In genomic region chr2:177396630-177397460, GRCh38 we compare ENCODE assay signal across 11 cellular contexts. TPM values are rescaled to one million over a fixed set of nuclear protein-coding genes. Genes with fewer than 3 reads are reported as not detected.
DNase-seq lines count a peak whose midpoint lies in the region; ATAC-seq and TF ChIP-seq lines count a peak whose summit lies in the region.
"Had no signal": no experiment of that assay in that cellular context is flagged by ENCODE, and none has a peak within 500 bp of the region (broad histone marks: within the 10 kb centered on the region; RNA-seq: fewer than 3 reads in every experiment).

No MANE protein-coding gene starts in this region.

- H4K20me1 ChIP-seq in GM23338 (replicated peaks; ENCODE audit: insufficient read depth), result peaks cover 18% of the 10 kb centered on the region; the same call in 1 of the 2 replicates

- H3K36me3 ChIP-seq in GM23338 (ENCODE audit: insufficient read depth), result no peaks in the 10 kb centered on the region
- H3K36me3 ChIP-seq in SK-N-MC (ENCODE audit: insufficient read depth, low read length), result no peaks in the 10 kb centered on the region

- no peak for ATAC-seq in GM23338
- ATAC-seq in HG03460 (IDR thresholded peaks at IDR 0.05; ENCODE audit: unreplicated experiment), result no peak
- no peak for ATAC-seq in HG02571 (IDR thresholded peaks at IDR 0.05; ENCODE audit: unreplicated experiment)

- peak overlapping the region; percentile 14; the same call in 1 of the 2 replicates for H3K27ac Mint-ChIP-seq in GM23338

- peaks cover 3% of the 10 kb centered on the region for H3K27me3 Mint-ChIP-seq in GM23338 (ENCODE audit: insufficient read depth, low read depth, poor library complexity)

- H3K4me1 ChIP-seq in GM23338 (ENCODE audit: insufficient read depth), result peaks cover 34% of the 10 kb centered on the region

- H3K27ac ChIP-seq in GM23338 (ENCODE audit: low read depth), result no peak overlapping the region
- H3K27ac ChIP-seq in SK-N-MC, result peak overlapping the region; percentile 67; the same call in 1 of the 2 replicates

- DNase-seq in GM23338 (ENCODE audit: low spot score), result no peak
- no peak for DNase-seq in SK-N-MC (ENCODE audit: low read depth, low spot score)
- peak; percentile 80 for DNase-seq in fibroblast of mammary gland (ENCODE audit: low read depth)
- peak; percentile 57 for DNase-seq in skeletal muscle cell (ENCODE audit: low read depth)
- DNase-seq in Kasumi-1 (lab: John Stamatoyannopoulos, UW), result no peak
- no peak for DNase-seq in NCI-H1048 (lab: John Stamatoyannopoulos, UW)
- DNase-seq: activated naive CD4-positive, alpha-beta T cell treated with anti-CD3 and anti-CD28 coated beads, Interleukin-2, amount 50 U/mL, for 16 hours; NCI-H1105 treated with DMSO at 0.1 percent for 48 hours; stimulated activated CD4-positive, alpha-beta T cell treated with anti-CD3 and anti-CD28 coated beads, Interleukin-15, amount 100 ng/mL, for 24 hours had no signal

- no peak overlapping the region for H2AFZ ChIP-seq in GM23338

- H3K79me2 ChIP-seq in GM23338 (replicated peaks; ENCODE audit: insufficient read depth), result peaks cover 90% of the 10 kb centered on the region

- peaks cover 57% of the 10 kb centered on the region for H3K4me1 Mint-ChIP-seq in GM23338

- H3K36me3 Mint-ChIP-seq in GM23338 (ENCODE audit: low read depth), result no peaks in the 10 kb centered on the region; the same call in 2 of the 3 replicates

- no peaks in the 10 kb centered on the region for H3K9me3 Mint-ChIP-seq in GM23338

- no peak overlapping the region for H3K4me3 ChIP-seq in GM23338
- H3K4me3 ChIP-seq in SK-N-MC, result 0 out of 2 replicates have a peak overlapping the region, but pooled peaks have one; percentile 7
- no peak overlapping the region for H3K4me3 ChIP-seq in fibroblast of mammary gland (ENCODE audit: control insufficient read depth, low read depth, low read length)
- no peak overlapping the region for H3K4me3 ChIP-seq in skeletal muscle cell (ENCODE audit: low read depth, low read length)

- no peaks in the 10 kb centered on the region for H3F3A ChIP-seq in GM23338 (replicated peaks; ENCODE audit: low read depth)

- TF ChIP-seq CTCF in GM23338 (conservative IDR thresholded peaks at IDR 0.05; ENCODE audit: low read depth in 2 of 2), result no peak
- TF ChIP-seq CTCF in fibroblast of mammary gland (conservative IDR thresholded peaks at IDR 0.05; ENCODE audit: control insufficient read depth, insufficient read depth, low read depth, low read length), result no peak

- no peak overlapping the region for H3K4me2 ChIP-seq in GM23338

- no peak overlapping the region for H3K9ac ChIP-seq in SK-N-MC (ENCODE audit: insufficient read length)

- H3K9me3 ChIP-seq in SK-N-MC (ENCODE audit: low read depth, low read length), result no peaks in the 10 kb centered on the region

- no peaks in the 10 kb centered on the region for H3K27me3 ChIP-seq in GM23338 (ENCODE audit: insufficient read depth)

- H3K9me2 ChIP-seq in GM23338 (ENCODE audit: insufficient read depth), result no peaks in the 10 kb centered on the region

- H3K4me3 Mint-ChIP-seq in GM23338, result no peak overlapping the region; the same call in 2 of the 3 replicates

TF ChIP-seq in GM23338, 12 proteins besides CTCF, POLR2A, EP300 and RAD21:
- TF ChIP-seq ZNF462 (CRISPR knock-in tag; IDR thresholded peaks at IDR 0.05), result no peak
- TF ChIP-seq ZNF331 (CRISPR knock-in tag; IDR thresholded peaks at IDR 0.05; ENCODE audit: low read depth), result no peak
- TF ChIP-seq ETS1 (IDR thresholded peaks at IDR 0.05), result no peak

RNA-seq across cellular contexts. Expression of gene AGPS, which starts 4.3 kb away (rescaled TPM):
- total RNA-seq in GM23338 (2014; rRNA removed; shearing (Covaris generic)), result 62.6 and 73.2 TPM in 2 replicates
- 12.2 and 14.6 TPM in 2 replicates for polyA plus RNA-seq in GM23338 (2016; fragmentation: Nextera tagmentation; extraction: Ambion mirVana)

Comparison
In these comparisons a context has a peak if more than half of its experiments do, and no peak if none do; other contexts are left out.
1. DNase-seq: peak in fibroblast of mammary gland (single experiment) and skeletal muscle cell (single experiment); none in GM23338 (single experiment), SK-N-MC (single experiment), Kasumi-1 (0 of 2) and NCI-H1048 (single experiment).